ENCODE assay signal across 27 cellular contexts in genomic region chr4:76886214-76886613, GRCh38. TPM values are rescaled to one million over a fixed set of nuclear protein-coding genes. Genes with fewer than 3 reads are reported as not detected.
"Had no signal": no experiment of that assay in that cellular context is flagged by ENCODE, and none has a peak within 500 bp of the region (broad histone marks: within the 10 kb centered on the region; RNA-seq: fewer than 3 reads in every experiment).

No MANE protein-coding gene starts in this region.

- H3K4me1 ChIP-seq: colonic mucosa, gastrocnemius medialis, heart right ventricle, left ventricle myocardium inferior, lower lobe of right lung had no signal

- H3K27ac ChIP-seq: colonic mucosa, epithelial cell of prostate, esophagus squamous epithelium, gastrocnemius medialis, heart right ventricle, left ventricle myocardium inferior, lower lobe of right lung had no signal

- H3K27me3 ChIP-seq: colonic mucosa, esophagus squamous epithelium, gastrocnemius medialis had no signal

- ATAC-seq: effector memory CD8-positive, alpha-beta T cell; esophagus mucosa; gastrocnemius medialis; heart right ventricle; left cardiac atrium; lower lobe of right lung; mucosa of descending colon had no signal

- H3K4me3 ChIP-seq: colonic mucosa, esophagus squamous epithelium, gastrocnemius medialis, heart right ventricle, left ventricle myocardium inferior, lower lobe of right lung, mucosa of descending colon had no signal

- H3K36me3 ChIP-seq: colonic mucosa, esophagus squamous epithelium, gastrocnemius medialis, heart right ventricle, left ventricle myocardium inferior, lower lobe of right lung had no signal

- H3K9me3 ChIP-seq: colonic mucosa, esophagus squamous epithelium, gastrocnemius medialis, heart right ventricle, left ventricle myocardium inferior, lower lobe of right lung, mucosa of descending colon had no signal

- DNase-seq: colonic mucosa; cortex of kidney; effector CD8-positive, alpha-beta T cell; effector memory CD8-positive, alpha-beta T cell; endodermal cell; erythroblast; esophagus squamous epithelium; foreskin fibroblast; foreskin melanocyte; gastrocnemius medialis; glutamatergic neuron; head of caudate nucleus; heart right ventricle; hippocampal formation; left cardiac atrium; left ventricle myocardium inferior; lower lobe of right lung; mesenchymal stem cell; mucosa of descending colon; naive B cell had no signal

RNA-seq across cellular contexts. Expression of gene SOWAHB, which starts 11.7 kb away (rescaled TPM):
- total RNA-seq: dermis microvascular lymphatic vessel endothelial cell, glomerular endothelial cell, left cardiac atrium, left ventricle myocardium inferior, lung microvascular endothelial cell, mesenteric fat pad, myocyte had no signal
- polyA plus RNA-seq: heart right ventricle had no signal
